In the genomic region with DNA sequence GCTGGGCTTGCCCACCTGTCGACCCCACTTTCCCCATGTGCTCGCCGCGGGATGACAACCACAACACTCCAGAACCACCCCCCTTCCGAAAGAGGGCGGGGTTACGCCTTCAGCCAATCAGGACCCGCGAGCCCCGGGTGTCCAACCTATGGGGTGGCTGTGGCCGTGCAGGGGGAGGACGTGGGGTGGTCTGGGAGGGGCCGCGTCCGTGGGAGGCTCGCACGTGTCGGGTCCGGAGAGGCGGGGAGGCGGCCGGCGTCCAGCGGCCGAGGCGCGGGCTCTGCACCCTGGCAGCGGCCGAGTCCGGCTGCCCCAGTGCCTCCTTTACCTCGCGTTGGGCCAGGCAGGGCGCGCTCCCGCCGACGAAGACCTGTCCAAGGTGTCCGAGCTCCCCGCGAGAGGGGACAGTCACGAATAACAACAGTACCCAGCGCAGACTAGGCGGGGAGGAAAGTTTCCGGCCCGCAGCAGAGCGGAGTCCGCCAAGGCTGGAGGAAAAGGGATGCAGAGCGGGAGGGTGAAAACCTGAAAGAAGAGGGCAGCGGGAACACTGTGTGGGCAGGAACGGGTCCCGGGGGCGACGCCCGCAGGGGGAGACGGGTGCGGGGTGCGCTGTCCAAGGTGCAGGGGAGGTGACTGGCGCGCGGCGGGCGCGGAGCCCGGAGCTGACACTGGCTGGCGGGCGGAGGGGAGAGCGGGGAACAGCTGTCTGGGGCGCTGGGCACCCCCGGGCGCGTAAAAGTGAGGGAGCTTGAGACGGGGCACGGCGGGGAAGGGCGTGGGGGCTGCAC, we compare ENCODE assay signal across 8 cellular contexts. TPM values are rescaled to one million over a fixed set of nuclear protein-coding genes. Genes with fewer than 3 reads are reported as not detected.
DNase-seq lines count a peak whose midpoint lies in the region; ATAC-seq, FAIRE-seq and TF ChIP-seq lines count a peak whose summit lies in the region.

No MANE protein-coding gene starts in this region.

- H3K27ac ChIP-seq in ascending aorta (peak overlapping the region in 1 of 2 donors; percentile 48), pancreas (peak overlapping the region; percentile 25 to 59 (median 34))

- H3K4me3 ChIP-seq in ascending aorta, result peak overlapping the region; percentile 64 to 91
- peak overlapping the region; percentile 19 to 69 (median 51) for H3K4me3 ChIP-seq in pancreas

- TF ChIP-seq CTCF in ascending aorta (IDR thresholded peaks at IDR 0.05) (no peak), pancreas (IDR thresholded peaks at IDR 0.05) (no peak)

- no peaks in the 10 kb centered on the region for H3K27me3 ChIP-seq in ascending aorta
- H3K27me3 ChIP-seq in pancreas, result peaks cover 0 to 9% (median 0%) of the 10 kb centered on the region in 4 donors

- peak; percentile 83 for DNase-seq in AG08396 (ENCODE audit: low spot score)
- DNase-seq in NCI-H748 (lab: John Stamatoyannopoulos, UW; ENCODE audit: unreplicated experiment), result peak; percentile 79
- DNase-seq in ascending aorta (ENCODE audit: low spot score in 2 of 2), result peak in 1 of 2 donors; percentile 80
- DNase-seq in left ventricle myocardium superior, result peak; percentile 90
- peak; percentile 73 to 88 (median 78) for DNase-seq in pancreas
- no peak for DNase-seq in NCI-H2107 (lab: John Stamatoyannopoulos, UW)
- DNase-seq in NCI-H510A (lab: John Stamatoyannopoulos, UW), result no peak

- H3K36me3 ChIP-seq in ascending aorta (no peaks in the 10 kb centered on the region), pancreas (no peaks in the 10 kb centered on the region)

- intact Hi-C loops in ascending aorta (cut with DNase I) (loop anchor here (10.0 kb wide), 1 partner anchor 351 kb away; no protein-coding TSS in a partner anchor), left ventricle myocardium superior (cut with micrococcal nuclease) (no loop called here), pancreas (cut with DNase I) (loop anchor here in 1 of 3 donors (10.0 kb wide), 1 partner anchor 481 kb away; no protein-coding TSS in a partner anchor)

- ATAC-seq in GM19452 (IDR thresholded peaks at IDR 0.05; ENCODE audit: unreplicated experiment) (peak; percentile 12), left ventricle myocardium superior (peak; percentile 86), pancreas (peak; percentile 69 to 81 (median 79))

- H3K9me3 ChIP-seq in ascending aorta, result no peaks in the 10 kb centered on the region
- H3K9me3 ChIP-seq in pancreas, result no peaks in the 10 kb centered on the region

- 1% methylated on average over 66 to 75 of the region's 75 CpGs for WGBS in pancreas, 2 donors

- H3K4me1 ChIP-seq in ascending aorta (peaks cover 4 to 14% of the 10 kb centered on the region in 2 donors), pancreas (peaks cover 0 to 4% (median 0%) of the 10 kb centered on the region in 3 donors)

- FAIRE-seq in pancreas (lab: Jason Lieb, UNC), result no peak

RNA-seq across cellular contexts. Expression of a gene that starts 0.9 kb away (rescaled TPM):
- total RNA-seq in ascending aorta (0.21 TPM), left ventricle myocardium superior (6.8 TPM), pancreas (1 to 10 TPM in 4 of 6 donors, under 1 TPM in 2; 0.42 to 2.0 (median 1.1) TPM)
- polyA plus RNA-seq in pancreas, result under 1 TPM; 0.23 to 0.75 TPM

Comparison
In these comparisons a context has a peak if more than half of its experiments do, and no peak if none do; other contexts are left out.
1. DNase-seq: peak in AG08396 (single experiment), NCI-H748 (single experiment), left ventricle myocardium superior (single experiment) and pancreas (6 of 6); none in NCI-H2107 (single experiment) and NCI-H510A (single experiment).
2. ATAC-seq: peak in every context shown above with its lines; median percentile 86 in left ventricle myocardium superior; 79 in pancreas; 12 in GM19452.